In genomic region chr14:31457665-31458659, GRCh38 we compare ENCODE assay signal across 8 cellular contexts. TPM values are rescaled to one million over a fixed set of nuclear protein-coding genes. Genes with fewer than 3 reads are reported as not detected.
DNase-seq lines count a peak whose midpoint lies in the region; ATAC-seq and TF ChIP-seq lines count a peak whose summit lies in the region.

No MANE protein-coding gene starts in this region.

- no peak for DNase-seq in DND-41
- DNase-seq in HuH-7.5 (ENCODE audit: low spot score), result peak; percentile 90
- DNase-seq in MCF 10A (ENCODE audit: unreplicated experiment), result no peak
- DNase-seq in naive B cell, result no peak
- no peak for DNase-seq in NOMO-1 treated with dmso at 0.1 percent for 144 hours (lab: John Stamatoyannopoulos, UW; ENCODE audit: unreplicated experiment)
- no peak for DNase-seq in activated CD4-positive, alpha-beta T cell treated with anti-CD3 and anti-CD28 coated beads for 48 hours
- no peak for DNase-seq in activated CD4-positive, alpha-beta T cell treated with anti-CD3 and anti-CD28 coated beads, Interleukin-2, amount 50 U/mL, for 4 hours

- peaks cover 11% of the 10 kb centered on the region for H3K79me2 ChIP-seq in DND-41 (ENCODE audit: insufficient read depth, low read length)

- H3K27me3 Mint-ChIP-seq in MCF 10A (ENCODE audit: insufficient read depth, unreplicated experiment) (no peaks in the 10 kb centered on the region), naive B cell (no peaks in the 10 kb centered on the region)

- CTCF ChIA-PET in MCF 10A (lab: Yijun Ruan, JAX), result interaction anchor here (0.6 to 2.3 kb wide), 8 partner anchors 8 to 802 kb away, joined by 3 to 11 read pairs (median 4); partner anchors contain the start of gene HEATR5A

- POLR2A ChIA-PET in MCF 10A (lab: Yijun Ruan, JAX), result interaction anchor here (0.6 to 3.0 kb wide), 22 partner anchors 9 to 1167 kb away, joined by 3 to 46 read pairs (median 4); partner anchors contain the start of genes ARHGAP5 and HEATR5A

- peak overlapping the region; percentile 88 for H2AFZ ChIP-seq in DND-41 (ENCODE audit: low read depth, low read length)

- no peaks in the 10 kb centered on the region for H3K36me3 ChIP-seq in DND-41 (ENCODE audit: insufficient read depth, low read length)

- H3K4me1 Mint-ChIP-seq in MCF 10A (ENCODE audit: insufficient read depth, unreplicated experiment), result peaks cover 15% of the 10 kb centered on the region
- H3K4me1 Mint-ChIP-seq in naive B cell, result peaks cover 16 to 32% (median 26%) of the 10 kb centered on the region in 3 donors

- H3K27ac ChIP-seq in DND-41 (ENCODE audit: low read length), result peak overlapping the region; percentile 66

- H3K27me3 ChIP-seq in DND-41 (ENCODE audit: insufficient read depth, low read length, poor library complexity), result no peaks in the 10 kb centered on the region

- H3K4me3 ChIP-seq in DND-41 (ENCODE audit: low read depth in 1 of 2, low read length in 2 of 2), result peak overlapping the region; percentile 8 to 68; a peak in 3 of 4 replicates

- H3K4me2 ChIP-seq in DND-41 (ENCODE audit: insufficient read depth, low read length), result peak overlapping the region; percentile 66

- H3K4me3 Mint-ChIP-seq in MCF 10A (ENCODE audit: unreplicated experiment) (peak overlapping the region; percentile 97), naive B cell (peak overlapping the region; percentile 92 to 99 (median 98))

- BruUV-seq in MCF 10A (replicated peaks; lab: Mats Ljungman, UMichigan), result TSS peak; percentile 21

- H3K4me1 ChIP-seq in DND-41 (ENCODE audit: insufficient read depth, low read length), result peaks cover 31% of the 10 kb centered on the region

- H4K20me1 ChIP-seq in DND-41 (ENCODE audit: insufficient read depth, low read length), result no peaks in the 10 kb centered on the region

- ATAC-seq in DND-41 (ENCODE audit: insufficient read depth, low read depth), result no peak
- no peak for ATAC-seq in naive B cell (ENCODE audit: low read depth in 2 of 2)
- ATAC-seq in GM19463 (IDR thresholded peaks at IDR 0.05; ENCODE audit: unreplicated experiment), result no peak

- H3K27ac Mint-ChIP-seq in MCF 10A (ENCODE audit: low read depth, unreplicated experiment), result peak overlapping the region; percentile 99
- H3K27ac Mint-ChIP-seq in naive B cell, result peak overlapping the region; percentile 90 to 97 (median 95)

- no peaks in the 10 kb centered on the region for H3K9me3 ChIP-seq in DND-41 (ENCODE audit: insufficient read depth, low read length, severe bottlenecking)

- TF ChIP-seq CTCF in DND-41 (IDR thresholded peaks at IDR 0.05; ENCODE audit: borderline replicate concordance, extremely low read depth, low read length, poor library complexity, severe bottlenecking) (no peak), MCF 10A (IDR thresholded peaks at IDR 0.05; ENCODE audit: unreplicated experiment) (no peak)

- H3K9me3 Mint-ChIP-seq in MCF 10A (ENCODE audit: unreplicated experiment), result no peaks in the 10 kb centered on the region
- H3K9me3 Mint-ChIP-seq in naive B cell, result no peaks in the 10 kb centered on the region

- intact Hi-C loops in MCF 10A (cut with micrococcal nuclease), result loop anchor here (5.0 to 10.0 kb wide), 2 partner anchors 617 to 794 kb away; partner anchors contain the start of gene ARHGAP5

- peak overlapping the region; percentile 74 for H3K9ac ChIP-seq in DND-41 (ENCODE audit: low read depth, low read length)

- peaks cover 3% of the 10 kb centered on the region for H3K36me3 Mint-ChIP-seq in MCF 10A (ENCODE audit: insufficient read depth, unreplicated experiment)
- H3K36me3 Mint-ChIP-seq in naive B cell, result no peaks in the 10 kb centered on the region

RNA-seq across cellular contexts. Expression of gene DTD2, which starts 0.7 kb away (rescaled TPM):
- total RNA-seq in MCF 10A (2022), result 24.4 TPM in 2 replicates
- 10 to 100 TPM; 12.5 to 26.0 (median 17.8) TPM for polyA plus RNA-seq in naive B cell (ENCODE audit: low read depth in 6 of 6)

RNA-seq across cellular contexts. Expression of gene GPR33, which starts 29.9 kb away (rescaled TPM):
- not detected in 2 replicates for total RNA-seq in MCF 10A (2022)
- polyA plus RNA-seq in naive B cell (ENCODE audit: low read depth in 6 of 6), result not detected

RNA-seq across cellular contexts. Expression of gene HEATR5A, which starts 37.6 kb away (rescaled TPM):
- total RNA-seq in MCF 10A (2022), result 23.1 and 26.2 TPM in 2 replicates
- polyA plus RNA-seq in naive B cell (ENCODE audit: low read depth in 6 of 6), result 10 to 100 TPM in 3 of 6 donors, 1 to 10 TPM in 3; 6.3 to 16.2 (median 10.1) TPM
